In the genomic region with DNA sequence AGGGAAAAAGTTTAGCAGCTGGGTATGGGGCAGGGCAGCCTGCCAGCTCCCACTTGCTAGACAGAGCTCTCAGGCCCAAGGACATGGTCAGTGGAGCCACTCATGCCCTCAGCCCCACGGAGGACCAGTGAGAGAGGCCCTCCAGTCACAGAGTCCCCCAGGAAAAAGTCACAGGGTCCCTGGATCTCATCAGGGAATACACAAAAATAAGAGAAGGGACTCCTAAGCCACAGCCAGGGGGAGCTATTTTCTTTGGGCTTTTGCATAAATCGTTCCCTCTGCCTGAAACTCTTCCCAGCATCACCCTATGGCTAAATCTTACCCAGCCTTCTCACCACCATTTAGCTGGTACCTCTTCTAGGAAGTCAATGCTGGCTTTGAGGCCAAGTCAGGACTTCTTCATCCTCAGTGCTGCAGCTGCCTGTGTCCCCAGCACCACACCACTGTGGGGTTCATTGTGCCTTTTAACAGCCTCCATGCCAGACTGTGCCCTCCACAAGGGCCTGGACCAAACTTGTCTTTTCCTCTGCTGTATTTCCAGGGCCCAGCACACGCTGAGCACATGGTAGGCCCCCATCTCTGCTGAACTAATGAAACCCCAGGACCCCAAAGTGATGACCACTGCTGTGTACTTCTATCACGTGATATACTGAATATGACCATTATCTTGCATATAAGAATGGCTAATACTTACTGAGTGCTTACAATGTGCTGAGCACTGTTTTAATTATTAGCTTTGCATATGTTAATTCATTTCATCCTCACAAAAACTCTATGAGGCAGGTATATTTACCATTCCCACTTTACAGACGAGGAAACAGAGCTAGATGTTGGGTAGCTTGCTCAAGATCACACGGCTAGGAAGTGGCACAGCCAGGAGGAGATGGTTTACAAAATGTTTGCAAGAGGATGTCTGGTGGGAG, we compare ENCODE assay signal across 8 cellular contexts.
DNase-seq lines count a peak whose midpoint lies in the region; ATAC-seq and TF ChIP-seq lines count a peak whose summit lies in the region.

No MANE protein-coding gene starts in this region.

- peak overlapping the region; percentile 89 for H3K4me3 ChIP-seq in Loucy (ENCODE audit: low read length, poor library complexity, severe bottlenecking)
- H3K4me3 ChIP-seq in SK-N-MC = peak overlapping the region; percentile 99
- H3K4me3 ChIP-seq in effector memory CD4-positive, alpha-beta T cell (ENCODE audit: insufficient read depth, low read depth, low read length, poor library complexity, severe bottlenecking) = peak overlapping the region; percentile 71
- H3K4me3 ChIP-seq in mucosa of rectum (ENCODE audit: low read length in 2 of 2) = peak overlapping the region; percentile 93 to 99

- H3F3A ChIP-seq in Loucy (ENCODE audit: low read depth) = no peaks in the 10 kb centered on the region

- H2AFZ ChIP-seq in Loucy (ENCODE audit: low read length) = no peak overlapping the region

- H3K4me1 ChIP-seq in Loucy (ENCODE audit: insufficient read depth, low read length, poor library complexity, severe bottlenecking) (peaks cover 26% of the 10 kb centered on the region), mucosa of rectum (ENCODE audit: control insufficient read depth in 2 of 2, insufficient read depth in 2 of 2, low read length in 2 of 2) (peaks cover 18 to 24% of the 10 kb centered on the region in 2 donors)
- peaks cover 18% of the 10 kb centered on the region for H3K4me1 ChIP-seq in effector memory CD4-positive, alpha-beta T cell (ENCODE audit: control insufficient read depth, insufficient read depth, low read length, poor library complexity, severe bottlenecking)

- no peaks in the 10 kb centered on the region for H3K9me2 ChIP-seq in Loucy (replicated peaks; ENCODE audit: low read depth, low read length)

- no peaks in the 10 kb centered on the region for H3K27me3 ChIP-seq in Loucy (ENCODE audit: insufficient read depth, low read length, poor library complexity, severe bottlenecking)
- no peaks in the 10 kb centered on the region for H3K27me3 ChIP-seq in effector memory CD4-positive, alpha-beta T cell (replicated peaks; ENCODE audit: control insufficient read depth, insufficient read depth, low read length, poor library complexity, severe bottlenecking)
- no peaks in the 10 kb centered on the region for H3K27me3 ChIP-seq in mucosa of rectum (ENCODE audit: control insufficient read depth in 2 of 2, insufficient read depth in 2 of 2, low read length in 2 of 2)

- H3K4me2 ChIP-seq in Loucy (ENCODE audit: low read depth, low read length, poor library complexity, severe bottlenecking) = peak overlapping the region; percentile 89

- H4K20me1 ChIP-seq in Loucy (ENCODE audit: insufficient read depth, low read length, poor library complexity, severe bottlenecking) = no peaks in the 10 kb centered on the region

- ATAC-seq in HG02610 (IDR thresholded peaks at IDR 0.05; ENCODE audit: unreplicated experiment) (no peak), HG02885 (IDR thresholded peaks at IDR 0.05; ENCODE audit: poor library complexity, unreplicated experiment) (no peak)

- H3K36me3 ChIP-seq in Loucy (ENCODE audit: insufficient read depth, low read length) = peaks cover 29% of the 10 kb centered on the region; the same call in 1 of the 2 replicates
- H3K36me3 ChIP-seq in SK-N-MC (ENCODE audit: insufficient read depth, low read length) = peaks cover 37% of the 10 kb centered on the region
- peaks cover 41% of the 10 kb centered on the region for H3K36me3 ChIP-seq in effector memory CD4-positive, alpha-beta T cell (ENCODE audit: control insufficient read depth, insufficient read depth, low read length)
- H3K36me3 ChIP-seq in mucosa of rectum (ENCODE audit: control insufficient read depth in 2 of 2, insufficient read depth in 2 of 2, low read length in 2 of 2) = peaks cover 29 to 37% of the 10 kb centered on the region in 2 donors

- H3K27ac ChIP-seq in SK-N-MC = peak overlapping the region; percentile 100; the same call in 1 of the 2 replicates
- H3K27ac ChIP-seq in effector memory CD4-positive, alpha-beta T cell (ENCODE audit: insufficient read depth, low read length, poor library complexity, severe bottlenecking) = peak overlapping the region; percentile 0
- H3K27ac ChIP-seq in mucosa of rectum (ENCODE audit: low read depth in 2 of 2, low read length in 2 of 2) = peak overlapping the region in 1 of 2 donors; percentile 100

- peak; percentile 27 for DNase-seq in activated CD4-positive, CD25-positive, alpha-beta regulatory T cell treated with anti-CD3 and anti-CD28 coated beads, Interleukin-2, amount 50 U/mL, for 72 hours
- no peak for DNase-seq in activated CD4-positive, CD25-positive, alpha-beta regulatory T cell (lab: John Stamatoyannopoulos, UW)
- peak; percentile 53 for DNase-seq in SK-N-MC (ENCODE audit: low read depth, low spot score)
- no peak for DNase-seq in effector memory CD4-positive, alpha-beta T cell

- peak; percentile 81 for TF ChIP-seq CTCF in Loucy (conservative IDR thresholded peaks at IDR 0.05; ENCODE audit: low read length)

- peaks cover 32% of the 10 kb centered on the region for H3K79me2 ChIP-seq in Loucy (ENCODE audit: insufficient read depth, low read length)

- peak overlapping the region; percentile 92 for H3K9ac ChIP-seq in Loucy (ENCODE audit: low read depth, low read length, poor library complexity, severe bottlenecking)
- peak overlapping the region; percentile 100 for H3K9ac ChIP-seq in SK-N-MC (ENCODE audit: insufficient read length)
- H3K9ac ChIP-seq in mucosa of rectum (ENCODE audit: low read depth in 1 of 2, low read length in 2 of 2) = peak overlapping the region; percentile 92 to 98

- H3K9me3 ChIP-seq in Loucy (ENCODE audit: insufficient read depth, low read depth, low read length) (no peaks in the 10 kb centered on the region), SK-N-MC (ENCODE audit: low read depth, low read length) (no peaks in the 10 kb centered on the region), mucosa of rectum (ENCODE audit: control insufficient read depth in 2 of 2, low read length in 2 of 2) (no peaks in the 10 kb centered on the region)
- H3K9me3 ChIP-seq in effector memory CD4-positive, alpha-beta T cell (ENCODE audit: control insufficient read depth, low read length) = no peaks in the 10 kb centered on the region

Comparison
In these comparisons a context has a peak if more than half of its experiments do, and no peak if none do; other contexts are left out.
1. DNase-seq: peak in activated CD4-positive, CD25-positive, alpha-beta regulatory T cell treated with anti-CD3 and anti-CD28 coated beads, Interleukin-2, amount 50 U/mL, for 72 hours (single experiment) and SK-N-MC (single experiment); none in activated CD4-positive, CD25-positive, alpha-beta regulatory T cell (0 of 4) and effector memory CD4-positive, alpha-beta T cell (0 of 3).
2. Peak in every context shown above with its lines, with median percentiles within 50 percentile points of each other: H3K4me3 ChIP-seq and H3K9ac ChIP-seq.